Comparison of ENCODE assay signal across 12 cellular contexts in the genomic region with DNA sequence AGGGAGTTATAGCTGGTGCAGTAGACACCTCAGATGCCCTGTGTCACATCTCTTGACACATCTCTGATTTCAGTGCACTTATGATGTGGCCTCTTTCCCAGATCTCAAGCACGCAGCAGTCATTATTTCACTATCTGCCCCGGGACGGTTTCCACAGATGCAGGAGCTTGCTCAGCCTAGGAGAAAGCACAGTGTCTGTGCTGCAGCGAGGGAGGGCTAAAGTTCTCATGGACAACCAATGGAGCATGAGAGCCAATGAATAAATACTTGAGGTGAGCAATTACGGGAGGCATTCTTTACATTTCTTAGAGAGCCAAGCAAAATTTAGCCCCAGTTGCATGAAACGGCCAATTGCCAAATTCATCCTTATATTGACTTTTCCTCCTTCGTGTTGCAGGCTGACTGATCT.
"Had no signal": no experiment of that assay in that cellular context is flagged by ENCODE, and none has a peak within 500 bp of the region (broad histone marks: within the 10 kb centered on the region; RNA-seq: fewer than 3 reads in every experiment).

No MANE protein-coding gene starts in this region.

- H3K27ac ChIP-seq: skin epidermis, vagina had no signal

- DNase-seq: activated CD4-positive, alpha-beta T cell treated with anti-CD3 and anti-CD28 coated beads, Interleukin-2, amount 10 ng/mL, durations not matched to agents 7 days and 5 days; activated CD4-positive, CD25-positive, alpha-beta regulatory T cell; activated naive CD4-positive, alpha-beta T cell treated with anti-CD3 and anti-CD28 coated beads, Interleukin-2, amount 10 ng/mL, durations not matched to agents 7 days and 5 days; activated T-cell treated with anti-CD3 and anti-CD28 coated beads for 4 hours; foreskin fibroblast; kidney; mesenchymal stem cell; retina; stomach; tibial artery had no signal
